8 cellular contexts compared by ENCODE assay signal in genomic region chrX:55135171-55135570, GRCh38. TPM values are rescaled to one million over a fixed set of nuclear protein-coding genes. Genes with fewer than 3 reads are reported as not detected.
DNase-seq lines count a peak whose midpoint lies in the region; ATAC-seq and TF ChIP-seq lines count a peak whose summit lies in the region.

No MANE protein-coding gene starts in this region.

- H3K27ac ChIP-seq in mesendoderm (ENCODE audit: low read depth, low read length), result no peak overlapping the region

- H3K9ac ChIP-seq in mesendoderm (ENCODE audit: low read length), result no peak overlapping the region

- H2BK120ac ChIP-seq in mesendoderm (ENCODE audit: low read depth, low read length), result no peak overlapping the region

- intact Hi-C loops in CD14-positive monocyte (cut with micrococcal nuclease), result no loop called here

- H3K18ac ChIP-seq in mesendoderm (ENCODE audit: low read length), result no peak overlapping the region

- H3K4me1 ChIP-seq in mesendoderm (ENCODE audit: control insufficient read depth, low read depth, low read length), result no peaks in the 10 kb centered on the region

- H4K8ac ChIP-seq in mesendoderm (ENCODE audit: low read depth, low read length), result no peak overlapping the region

- no peaks in the 10 kb centered on the region for H3K27me3 ChIP-seq in mesendoderm (ENCODE audit: insufficient read depth, low read length, poor library complexity)

- H2BK5ac ChIP-seq in mesendoderm (ENCODE audit: low read length), result peak overlapping the region; percentile 35

- peaks cover 0 to 10% (median 0%) of the 10 kb centered on the region in 7 donors for H3K9me3 Mint-ChIP-seq in CD14-positive monocyte

- H3K4me1 Mint-ChIP-seq in CD14-positive monocyte, result no peaks in the 10 kb centered on the region

- no peaks in the 10 kb centered on the region for H3K79me1 ChIP-seq in mesendoderm (ENCODE audit: low read length)

- H3K4me3 Mint-ChIP-seq in CD14-positive monocyte, result no peak overlapping the region

- H3K27ac Mint-ChIP-seq in CD14-positive monocyte, result no peak overlapping the region

- no peak overlapping the region for H2AK5ac ChIP-seq in mesendoderm (ENCODE audit: low read length)

- H3K36me3 ChIP-seq in mesendoderm (ENCODE audit: control insufficient read depth, insufficient read depth, low read length), result no peaks in the 10 kb centered on the region

- H2BK15ac ChIP-seq in mesendoderm (replicated peaks; ENCODE audit: low read depth), result no peak overlapping the region

- ATAC-seq in GM18520 (IDR thresholded peaks at IDR 0.05; ENCODE audit: unreplicated experiment), result no peak
- no peak for ATAC-seq in GM21423 (IDR thresholded peaks at IDR 0.05; ENCODE audit: unreplicated experiment)

- peak; percentile 19 for TF ChIP-seq CTCF in CD14-positive monocyte (IDR thresholded peaks at IDR 0.05)

- H3K23ac ChIP-seq in mesendoderm (ENCODE audit: low read length), result no peak overlapping the region

- no peak overlapping the region for H3K4ac ChIP-seq in mesendoderm (ENCODE audit: low read depth, low read length)

- no peak for DNase-seq in CD14-positive monocyte (ENCODE audit: low spot score)
- DNase-seq in H4 (ENCODE audit: low spot score), result peak; percentile 29
- DNase-seq in SW480 (ENCODE audit: low spot score), result peak; percentile 46
- DNase-seq in cerebellum (ENCODE audit: low spot score), result peak; percentile 38
- DNase-seq in mesendoderm, result peak; percentile 62
- DNase-seq in ureter (ENCODE audit: low spot score), result peak; percentile 45

- no peak overlapping the region for H3K4me2 ChIP-seq in mesendoderm (ENCODE audit: low read length)

- peaks cover 0 to 3% (median 2%) of the 10 kb centered on the region in 3 donors for H3K27me3 Mint-ChIP-seq in CD14-positive monocyte (ENCODE audit: low read depth in 3 of 3)

- whole genome bisulfite sequencing in mesendoderm (ENCODE audit: extremely low coverage, insufficient coverage, low lambda C conversion rate), result no CpG with 5 or more reads among the region's 1 CpG

- peak overlapping the region; percentile 15 for H3K56ac ChIP-seq in mesendoderm (ENCODE audit: low read length)

- no peak overlapping the region for H4K5ac ChIP-seq in mesendoderm (ENCODE audit: low read length)

- no peak overlapping the region for H3K4me3 ChIP-seq in mesendoderm (ENCODE audit: low read length)

- no peaks in the 10 kb centered on the region for H3K36me3 Mint-ChIP-seq in CD14-positive monocyte

- H3K79me2 ChIP-seq in mesendoderm (ENCODE audit: control insufficient read depth, insufficient read depth, low read length), result no peaks in the 10 kb centered on the region

RNA-seq across cellular contexts. Expression of gene PAGE2, which starts 46.4 kb away (rescaled TPM):
- not detected for polyA plus RNA-seq in CD14-positive monocyte
- total RNA-seq in H4 (2014; rRNA removed; shearing (Covaris generic)), result 0.48 TPM in 1 of 2 replicates, not detected in the other
- total RNA-seq in cerebellum (not detected), ureter (not detected)
- not detected for polyA plus RNA-seq in mesendoderm (2013, experiment 1 of 2)
- polyA plus RNA-seq in mesendoderm (2013, experiment 2 of 2), result not detected
